ENCODE assay signal across 20 cellular contexts in the genomic region with DNA sequence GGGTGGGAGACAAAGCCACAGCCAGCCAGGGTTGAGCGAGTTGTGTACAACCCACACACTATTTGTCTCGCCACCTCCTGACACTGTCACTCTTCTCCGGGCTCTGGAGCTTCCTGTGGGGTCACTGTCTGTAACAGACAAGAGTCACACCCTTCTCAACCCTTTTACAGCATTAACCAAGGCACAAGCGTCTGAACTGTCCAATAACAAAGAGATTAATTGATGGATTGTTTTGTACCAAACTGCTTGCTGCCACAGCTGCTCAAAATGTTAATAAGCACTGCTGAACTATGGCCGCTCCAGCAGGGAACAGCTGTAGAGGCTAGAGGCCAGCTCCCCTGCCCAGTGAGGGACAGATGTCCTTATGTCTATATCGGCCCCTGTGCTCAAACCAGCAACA. TPM values are rescaled to one million over a fixed set of nuclear protein-coding genes. Genes with fewer than 3 reads are reported as not detected.
DNase-seq lines count a peak whose midpoint lies in the region; ATAC-seq and TF ChIP-seq lines count a peak whose summit lies in the region.
"Had no signal": no experiment of that assay in that cellular context is flagged by ENCODE, and none has a peak within 500 bp of the region (broad histone marks: within the 10 kb centered on the region; RNA-seq: fewer than 3 reads in every experiment).

No MANE protein-coding gene starts in this region.

- H3K27me3 ChIP-seq in GM23338 (ENCODE audit: insufficient read depth) = no peaks in the 10 kb centered on the region
- H3K27me3 ChIP-seq in layer of hippocampus (ENCODE audit: control insufficient read depth, insufficient read depth, low read length) = no peaks in the 10 kb centered on the region
- H3K27me3 ChIP-seq in brain microvascular endothelial cell (replicated peaks) = no peaks in the 10 kb centered on the region
- H3K27me3 ChIP-seq: left lung had no signal

- H3K27ac Mint-ChIP-seq in GM23338 = no peak overlapping the region
- H3K27ac Mint-ChIP-seq: CD4-positive, CD25-positive, alpha-beta regulatory T cell; stimulated activated naive CD8-positive, alpha-beta T cell treated with anti-CD3 and anti-CD28 coated beads, Interleukin-15, amount 100 ng/mL, for 72 hours had no signal

- H3K27ac ChIP-seq in GM23338 (ENCODE audit: low read depth) (peak overlapping the region; percentile 57), layer of hippocampus (ENCODE audit: low read depth, low read length) (peak overlapping the region; percentile 11), brain microvascular endothelial cell (no peak overlapping the region)
- H3K27ac ChIP-seq: HL-60, left lung had no signal

- no peaks in the 10 kb centered on the region for H3K27me3 Mint-ChIP-seq in GM23338 (ENCODE audit: insufficient read depth, low read depth, poor library complexity)

- ATAC-seq in GM23338 = no peak
- ATAC-seq: HCT116; left lung; naive thymus-derived CD8-positive, alpha-beta T cell; Panc1; stimulated activated naive CD8-positive, alpha-beta T cell treated with anti-CD3 and anti-CD28 coated beads, Interleukin-15, amount 100 ng/mL, for 72 hours had no signal

- H2AFZ ChIP-seq in GM23338 = no peak overlapping the region

- H3K4me3 ChIP-seq in GM23338 (no peak overlapping the region), brain microvascular endothelial cell (ENCODE audit: low read depth, low read length) (no peak overlapping the region)
- H3K4me3 ChIP-seq: left lung had no signal

- H3K4me3 Mint-ChIP-seq in GM23338 = no peak overlapping the region
- H3K4me3 Mint-ChIP-seq: CD4-positive, CD25-positive, alpha-beta regulatory T cell; stimulated activated naive CD8-positive, alpha-beta T cell treated with anti-CD3 and anti-CD28 coated beads, Interleukin-15, amount 100 ng/mL, for 72 hours had no signal

- peaks cover 35% of the 10 kb centered on the region for H3K4me1 ChIP-seq in GM23338 (ENCODE audit: insufficient read depth)
- H3K4me1 ChIP-seq: left lung had no signal

- H3K4me1 Mint-ChIP-seq in GM23338 = peaks cover 23% of the 10 kb centered on the region
- H3K4me1 Mint-ChIP-seq: CD4-positive, CD25-positive, alpha-beta regulatory T cell had no signal

- no peaks in the 10 kb centered on the region for H3K36me3 ChIP-seq in GM23338 (ENCODE audit: insufficient read depth)
- no peaks in the 10 kb centered on the region for H3K36me3 ChIP-seq in brain microvascular endothelial cell (replicated peaks)
- H3K36me3 ChIP-seq: left lung had no signal

- H3K9me2 ChIP-seq in GM23338 (ENCODE audit: insufficient read depth) = peaks cover 10% of the 10 kb centered on the region; the same call in 1 of the 2 replicates

- no peak for DNase-seq in GM23338 (ENCODE audit: low spot score)
- peak; percentile 65 for DNase-seq in NCI-H82 treated with DMSO at 0.1 percent for 48 hours (lab: John Stamatoyannopoulos, UW; ENCODE audit: unreplicated experiment)
- peak; percentile 61 for DNase-seq in retina
- no peak for DNase-seq in ACHN
- DNase-seq in activated naive CD4-positive, alpha-beta T cell (lab: John Stamatoyannopoulos, UW) = no peak
- DNase-seq in brain microvascular endothelial cell = no peak
- DNase-seq: activated gamma-delta T cell; CD4-positive, CD25-positive, alpha-beta regulatory T cell; KBM-7; left lung; NCI-H1105; NCI-H446 treated with DMSO at 0.1 percent for 48 hours; stimulated activated naive CD8-positive, alpha-beta T cell treated with anti-CD3 and anti-CD28 coated beads, Interleukin-15, amount 100 ng/mL, for 72 hours; SW 1271 had no signal

- peak overlapping the region; percentile 3 for H3K4me2 ChIP-seq in GM23338

- H3F3A ChIP-seq in GM23338 (replicated peaks; ENCODE audit: low read depth) = no peaks in the 10 kb centered on the region

- H3K79me2 ChIP-seq in GM23338 (replicated peaks; ENCODE audit: insufficient read depth) = no peaks in the 10 kb centered on the region

- H4K20me1 ChIP-seq in GM23338 (replicated peaks; ENCODE audit: insufficient read depth) = no peaks in the 10 kb centered on the region

- in situ Hi-C loops in ACHN (cut with HindIII; ENCODE audit: low pct_ligation_motif_present, low pct_unique_long_range_greater_than_20kb, low sequenced_read_pairs) = no loop called here
- in situ Hi-C loops in brain microvascular endothelial cell (cut with HindIII; ENCODE audit: low pct_ligation_motif_present, low sequenced_read_pairs) = no loop called here

- TF ChIP-seq CTCF in GM23338 (conservative IDR thresholded peaks at IDR 0.05; ENCODE audit: low read depth in 2 of 2) = no peak
- no peak for TF ChIP-seq CTCF in brain microvascular endothelial cell (IDR thresholded peaks at IDR 0.05; ENCODE audit: low read depth, low read length, missing control alignments)

- no peaks in the 10 kb centered on the region for H3K36me3 Mint-ChIP-seq in GM23338 (ENCODE audit: low read depth)
- H3K36me3 Mint-ChIP-seq: CD4-positive, CD25-positive, alpha-beta regulatory T cell; naive thymus-derived CD8-positive, alpha-beta T cell had no signal

- H3K9me3 Mint-ChIP-seq in GM23338 = no peaks in the 10 kb centered on the region
- H3K9me3 Mint-ChIP-seq: naive thymus-derived CD8-positive, alpha-beta T cell; stimulated activated naive CD8-positive, alpha-beta T cell treated with anti-CD3 and anti-CD28 coated beads, Interleukin-15, amount 100 ng/mL, for 72 hours had no signal

TF ChIP-seq in GM23338, 12 proteins besides CTCF, POLR2A, EP300 and RAD21 (continues in another document):
- TF ChIP-seq EZH2phosphoT487 (IDR thresholded peaks at IDR 0.05; ENCODE audit: unreplicated experiment) (no peak), NANOG (IDR thresholded peaks at IDR 0.05; ENCODE audit: borderline replicate concordance) (no peak), ZNF331 (CRISPR knock-in tag; IDR thresholded peaks at IDR 0.05; ENCODE audit: low read depth) (no peak), POLR2AphosphoS5 (IDR thresholded peaks at IDR 0.05; ENCODE audit: low read depth) (no peak), EZH2 (IDR thresholded peaks at IDR 0.05; ENCODE audit: low read depth, unreplicated experiment) (no peak)
- TF ChIP-seq, protein P1, sequence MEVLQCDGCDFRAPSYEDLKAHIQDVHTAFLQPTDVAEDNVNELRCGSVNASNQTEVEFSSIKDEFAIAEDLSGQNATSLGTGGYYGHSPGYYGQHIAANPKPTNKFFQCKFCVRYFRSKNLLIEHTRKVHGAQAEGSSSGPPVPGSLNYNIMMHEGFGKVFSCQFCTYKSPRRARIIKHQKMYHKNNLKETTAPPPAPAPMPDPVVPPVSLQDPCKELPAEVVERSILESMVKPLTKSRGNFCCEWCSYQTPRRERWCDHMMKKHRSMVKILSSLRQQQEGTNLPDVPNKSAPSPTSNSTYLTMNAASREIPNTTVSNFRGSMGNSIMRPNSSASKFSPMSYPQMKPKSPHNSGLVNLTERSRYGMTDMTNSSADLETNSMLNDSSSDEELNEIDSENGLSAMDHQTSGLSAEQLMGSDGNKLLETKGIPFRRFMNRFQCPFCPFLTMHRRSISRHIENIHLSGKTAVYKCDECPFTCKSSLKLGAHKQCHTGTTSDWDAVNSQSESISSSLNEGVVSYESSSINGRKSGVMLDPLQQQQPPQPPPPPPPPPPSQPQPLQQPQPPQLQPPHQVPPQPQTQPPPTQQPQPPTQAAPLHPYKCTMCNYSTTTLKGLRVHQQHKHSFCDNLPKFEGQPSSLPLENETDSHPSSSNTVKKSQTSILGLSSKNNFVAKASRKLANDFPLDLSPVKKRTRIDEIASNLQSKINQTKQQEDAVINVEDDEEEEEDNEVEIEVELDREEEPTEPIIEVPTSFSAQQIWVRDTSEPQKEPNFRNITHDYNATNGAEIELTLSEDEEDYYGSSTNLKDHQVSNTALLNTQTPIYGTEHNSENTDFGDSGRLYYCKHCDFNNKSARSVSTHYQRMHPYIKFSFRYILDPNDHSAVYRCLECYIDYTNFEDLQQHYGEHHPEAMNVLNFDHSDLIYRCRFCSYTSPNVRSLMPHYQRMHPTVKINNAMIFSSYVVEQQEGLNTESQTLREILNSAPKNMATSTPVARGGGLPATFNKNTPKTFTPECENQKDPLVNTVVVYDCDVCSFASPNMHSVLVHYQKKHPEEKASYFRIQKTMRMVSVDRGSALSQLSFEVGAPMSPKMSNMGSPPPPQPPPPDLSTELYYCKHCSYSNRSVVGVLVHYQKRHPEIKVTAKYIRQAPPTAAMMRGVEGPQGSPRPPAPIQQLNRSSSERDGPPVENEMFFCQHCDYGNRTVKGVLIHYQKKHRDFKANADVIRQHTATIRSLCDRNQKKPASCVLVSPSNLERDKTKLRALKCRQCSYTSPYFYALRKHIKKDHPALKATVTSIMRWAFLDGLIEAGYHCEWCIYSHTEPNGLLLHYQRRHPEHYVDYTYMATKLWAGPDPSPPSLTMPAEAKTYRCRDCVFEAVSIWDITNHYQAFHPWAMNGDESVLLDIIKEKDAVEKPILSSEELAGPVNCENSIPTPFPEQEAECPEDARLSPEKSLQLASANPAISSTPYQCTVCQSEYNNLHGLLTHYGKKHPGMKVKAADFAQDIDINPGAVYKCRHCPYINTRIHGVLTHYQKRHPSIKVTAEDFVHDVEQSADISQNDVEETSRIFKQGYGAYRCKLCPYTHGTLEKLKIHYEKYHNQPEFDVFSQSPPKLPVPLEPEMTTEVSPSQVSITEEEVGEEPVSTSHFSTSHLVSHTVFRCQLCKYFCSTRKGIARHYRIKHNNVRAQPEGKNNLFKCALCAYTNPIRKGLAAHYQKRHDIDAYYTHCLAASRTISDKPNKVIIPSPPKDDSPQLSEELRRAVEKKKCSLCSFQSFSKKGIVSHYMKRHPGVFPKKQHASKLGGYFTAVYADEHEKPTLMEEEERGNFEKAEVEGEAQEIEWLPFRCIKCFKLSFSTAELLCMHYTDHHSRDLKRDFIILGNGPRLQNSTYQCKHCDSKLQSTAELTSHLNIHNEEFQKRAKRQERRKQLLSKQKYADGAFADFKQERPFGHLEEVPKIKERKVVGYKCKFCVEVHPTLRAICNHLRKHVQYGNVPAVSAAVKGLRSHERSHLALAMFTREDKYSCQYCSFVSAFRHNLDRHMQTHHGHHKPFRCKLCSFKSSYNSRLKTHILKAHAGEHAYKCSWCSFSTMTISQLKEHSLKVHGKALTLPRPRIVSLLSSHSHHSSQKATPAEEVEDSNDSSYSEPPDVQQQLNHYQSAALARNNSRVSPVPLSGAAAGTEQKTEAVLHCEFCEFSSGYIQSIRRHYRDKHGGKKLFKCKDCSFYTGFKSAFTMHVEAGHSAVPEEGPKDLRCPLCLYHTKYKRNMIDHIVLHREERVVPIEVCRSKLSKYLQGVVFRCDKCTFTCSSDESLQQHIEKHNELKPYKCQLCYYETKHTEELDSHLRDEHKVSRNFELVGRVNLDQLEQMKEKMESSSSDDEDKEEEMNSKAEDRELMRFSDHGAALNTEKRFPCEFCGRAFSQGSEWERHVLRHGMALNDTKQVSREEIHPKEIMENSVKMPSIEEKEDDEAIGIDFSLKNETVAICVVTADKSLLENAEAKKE (CRISPR knock-in tag; IDR thresholded peaks at IDR 0.05) = no peak

RNA-seq across cellular contexts. Expression of a gene that starts 25.2 kb away (rescaled TPM):
- total RNA-seq in GM23338 (2014; rRNA removed; shearing (Covaris generic)) = 5.1 and 7.7 TPM in 2 replicates
- 1.8 and 3.1 TPM in 2 replicates for polyA plus RNA-seq in GM23338 (2016; fragmentation: Nextera tagmentation; extraction: Ambion mirVana)
- total RNA-seq: CD4-positive, CD25-positive, alpha-beta regulatory T cell; dermis microvascular lymphatic vessel endothelial cell; naive thymus-derived CD8-positive, alpha-beta T cell had no signal
- polyA plus RNA-seq: CD4-positive, CD25-positive, alpha-beta regulatory T cell; naive thymus-derived CD8-positive, alpha-beta T cell had no signal

RNA-seq across cellular contexts. Expression of a gene that starts 33.5 kb away (rescaled TPM):
- 19.0 and 30.2 TPM in 2 replicates for total RNA-seq in GM23338 (2014; rRNA removed; shearing (Covaris generic))
- 4.5 and 6.0 TPM in 2 replicates for polyA plus RNA-seq in GM23338 (2016; fragmentation: Nextera tagmentation; extraction: Ambion mirVana)

Comparison
In these comparisons a context has a peak if more than half of its experiments do, and no peak if none do; other contexts are left out.
1. DNase-seq: peak in NCI-H82 treated with DMSO at 0.1 percent for 48 hours (single experiment) and retina (single experiment); none in GM23338 (single experiment), ACHN (single experiment), activated naive CD4-positive, alpha-beta T cell (0 of 4) and brain microvascular endothelial cell (single experiment).